ENCODE assay signal across 10 cellular contexts in the genomic region with DNA sequence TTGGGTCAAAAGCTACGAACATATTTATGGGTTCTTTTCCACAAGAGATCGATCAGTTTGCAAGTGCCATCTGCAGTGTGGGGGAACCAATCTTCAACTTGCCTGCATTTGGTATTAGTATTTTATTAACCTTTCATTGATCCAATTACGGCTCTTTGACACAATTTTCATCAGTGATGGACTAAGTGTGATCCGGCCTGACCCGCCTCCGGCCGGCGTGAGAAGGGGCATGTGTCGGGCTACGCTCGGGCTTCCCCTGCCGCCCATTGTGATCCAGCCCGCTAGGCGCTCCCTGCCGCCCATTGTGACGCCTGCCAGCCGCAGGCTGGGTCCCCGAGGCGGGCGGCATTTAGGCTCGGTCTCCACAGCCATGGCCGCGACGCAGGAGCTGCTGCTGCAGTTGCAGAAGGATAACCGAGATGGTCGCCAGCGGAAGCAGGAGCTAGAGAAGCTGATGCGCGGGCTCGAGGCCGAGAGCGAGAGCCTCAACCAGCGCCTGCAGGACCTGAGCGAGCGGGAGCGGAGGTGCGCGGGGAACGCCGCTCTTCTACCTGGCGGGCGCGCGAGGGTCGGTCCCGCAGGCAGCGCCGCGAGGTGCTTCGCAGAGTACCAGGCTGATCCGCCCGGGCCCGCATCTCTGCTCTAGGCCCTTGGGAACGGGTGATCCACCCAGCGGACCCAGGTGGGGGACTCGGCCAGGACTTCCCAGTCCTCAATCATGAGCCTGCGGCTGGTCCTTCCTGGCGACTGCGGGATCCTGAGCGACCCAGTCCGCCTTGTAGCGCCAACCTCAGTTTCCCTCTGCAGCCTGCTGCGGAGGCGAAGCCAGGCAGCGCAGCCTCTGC. TPM values are rescaled to one million over a fixed set of nuclear protein-coding genes. Genes with fewer than 3 reads are reported as not detected.
DNase-seq lines count a peak whose midpoint lies in the region; ATAC-seq, FAIRE-seq and TF ChIP-seq lines count a peak whose summit lies in the region.
"Not testable (repeated sequence)": the region's sequence is repeated elsewhere in the genome, so short reads cannot be mapped to it uniquely, and the experiment has no call there.
"Had no signal": no experiment of that assay in that cellular context is flagged by ENCODE, and none has a peak within 500 bp of the region (broad histone marks: within the 10 kb centered on the region; RNA-seq: fewer than 3 reads in every experiment).

A gene (plus strand): TSS at position 51 of the 845 bp plus-strand sequence. CDS start 179 bp downstream, at position 230.

- not testable (repeated sequence) for H3K36me3 Mint-ChIP-seq in astrocyte (ENCODE audit: low read depth, unreplicated experiment)

- not testable (repeated sequence) for H3K79me2 ChIP-seq in DND-41 (ENCODE audit: insufficient read depth, low read length); astrocyte (ENCODE audit: insufficient read depth, low read length)

- TF ChIP-seq EP300 in sigmoid colon (IDR thresholded peaks at IDR 0.05): not testable (repeated sequence)

- TF ChIP-seq CTCF in DND-41 (IDR thresholded peaks at IDR 0.05; ENCODE audit: borderline replicate concordance, extremely low read depth, low read length, poor library complexity, severe bottlenecking); HFF-Myc (IDR thresholded peaks at IDR 0.05; ENCODE audit: low read depth, low read length, missing control alignments); RWPE2 (IDR thresholded peaks at IDR 0.05; ENCODE audit: poor library complexity, severe bottlenecking); astrocyte (IDR thresholded peaks at IDR 0.05; ENCODE audit: insufficient read depth, low read depth, low read length); sigmoid colon (IDR thresholded peaks at IDR 0.05): not testable (repeated sequence)

- H3K27ac Mint-ChIP-seq in astrocyte (ENCODE audit: unreplicated experiment): not testable (repeated sequence)

- peak within 1 kb of the TSS; percentile 32; the same call in 1 of the 2 replicates for H3K9ac ChIP-seq in DND-41 (ENCODE audit: low read depth, low read length)
- H3K9ac ChIP-seq in astrocyte (ENCODE audit: low read length): not testable (repeated sequence)

- ATAC-seq in DND-41 (ENCODE audit: insufficient read depth, low read depth) (peak; percentile 35), GM19438 (IDR thresholded peaks at IDR 0.05; ENCODE audit: low read depth, unreplicated experiment) (peak; percentile 16), HG03159 (IDR thresholded peaks at IDR 0.05; ENCODE audit: unreplicated experiment) (peak; percentile 17), RWPE2 (ENCODE audit: low read depth) (peak; percentile 26), right cardiac atrium (peak; percentile 25 to 36)

- H4K20me1 ChIP-seq in DND-41 (ENCODE audit: insufficient read depth, low read length); astrocyte (ENCODE audit: insufficient read depth, low read length): not testable (repeated sequence)

- not testable (repeated sequence) for H3K36me3 ChIP-seq in DND-41 (ENCODE audit: insufficient read depth, low read length); RWPE2 (ENCODE audit: low read depth); astrocyte (ENCODE audit: insufficient read depth, low read length); sigmoid colon

- not testable (repeated sequence) for H3K9me3 ChIP-seq in DND-41 (ENCODE audit: insufficient read depth, low read length, severe bottlenecking); RWPE2 (ENCODE audit: severe bottlenecking); astrocyte (ENCODE audit: insufficient read depth, low read depth, low read length); right cardiac atrium (ENCODE audit: control insufficient read depth, low read length); sigmoid colon

- H3K27ac ChIP-seq in DND-41 (ENCODE audit: low read length); RWPE2 (ENCODE audit: poor library complexity, severe bottlenecking); astrocyte (ENCODE audit: low read depth, low read length); right cardiac atrium (ENCODE audit: low read length): not testable (repeated sequence)
- H3K27ac ChIP-seq in sigmoid colon: peak within 1 kb of the TSS in 1 of 4 donors; percentile 55

- not testable (repeated sequence) for H3K27me3 ChIP-seq in DND-41 (ENCODE audit: insufficient read depth, low read length, poor library complexity); RWPE2 (ENCODE audit: insufficient read depth, poor library complexity, severe bottlenecking); astrocyte (ENCODE audit: insufficient read depth, low read length); right cardiac atrium (ENCODE audit: control insufficient read depth, insufficient read depth); sigmoid colon

- WGBS in right cardiac atrium: no CpG with 5 or more reads among the region's 65 CpGs
- WGBS in sigmoid colon, 2 donors: no CpG with 5 or more reads among the region's 65 CpGs

- H3K9me3 Mint-ChIP-seq in astrocyte (ENCODE audit: unreplicated experiment): not testable (repeated sequence)

- H3K4me1 Mint-ChIP-seq in astrocyte (ENCODE audit: low read depth, unreplicated experiment): not testable (repeated sequence)

- FAIRE-seq in astrocyte (lab: Jason Lieb, UNC): not testable (repeated sequence)

- DNase-seq in DND-41; HFF-Myc (ENCODE audit: extremely low read depth, low read depth); RWPE2 (ENCODE audit: low spot score); astrocyte (ENCODE audit: low read depth); right cardiac atrium; sigmoid colon: not testable (repeated sequence)

- H2AFZ ChIP-seq in DND-41 (ENCODE audit: low read depth, low read length); astrocyte (ENCODE audit: low read depth, low read length): not testable (repeated sequence)

- H3K4me1 ChIP-seq in DND-41 (ENCODE audit: insufficient read depth, low read length); RWPE2 (ENCODE audit: insufficient read depth, poor library complexity, severe bottlenecking); astrocyte (ENCODE audit: insufficient read depth, low read length); right cardiac atrium (ENCODE audit: control insufficient read depth, insufficient read depth, low read length); sigmoid colon: not testable (repeated sequence)

- H3K4me2 ChIP-seq in DND-41 (ENCODE audit: insufficient read depth, low read length): peak within 1 kb of the TSS; percentile 52
- not testable (repeated sequence) for H3K4me2 ChIP-seq in astrocyte (ENCODE audit: low read length)

- peak within 1 kb of the TSS in 1 of 2 experiments; percentile 43; a peak in 2 of 4 replicates for H3K4me3 ChIP-seq in DND-41 (ENCODE audit: low read depth in 1 of 2, low read length in 2 of 2)
- H3K4me3 ChIP-seq in HFF-Myc (replicated peaks; ENCODE audit: low read depth, low read length): peak within 1 kb of the TSS; percentile 15; the same call in 1 of the 2 replicates
- peak within 1 kb of the TSS; percentile 4 for H3K4me3 ChIP-seq in RWPE2 (ENCODE audit: severe bottlenecking)
- not testable (repeated sequence) for H3K4me3 ChIP-seq in astrocyte (ENCODE audit: insufficient read depth, low read depth, low read length); right cardiac atrium (ENCODE audit: low read length)
- H3K4me3 ChIP-seq in sigmoid colon: peak within 1 kb of the TSS in 3 of 4 donors; percentile 18 to 41 (median 24)

- intact Hi-C loops in right cardiac atrium (cut with DNase I); sigmoid colon (cut with DNase I): not testable (repeated sequence)

- TF ChIP-seq POLR2A in sigmoid colon (IDR thresholded peaks at IDR 0.05): not testable (repeated sequence)

- H3K4me3 Mint-ChIP-seq in astrocyte (ENCODE audit: unreplicated experiment): peak within 1 kb of the TSS; percentile 76

- H3K27me3 Mint-ChIP-seq in astrocyte (ENCODE audit: low read depth, unreplicated experiment): not testable (repeated sequence)

RNA-seq across cellular contexts. Expression of the gene that starts here (rescaled TPM):
- total RNA-seq in astrocyte (2.8 and 3.1 TPM in 2 replicates), right cardiac atrium (1 to 10 TPM in 1 of 4 donors, under 1 TPM in 1, not detected in 2; 0.68 to 1.4 TPM), sigmoid colon (under 1 TPM in 2 of 4 donors, not detected in 2; 0.36 to 0.55 TPM)
- polyA plus RNA-seq in right cardiac atrium (0.27 TPM), sigmoid colon (1 to 10 TPM in 2 of 3 donors, under 1 TPM in 1; 0.69 to 6.6 (median 2.4) TPM)
- total RNA-seq: activated T-helper 1 cell treated with anti-CD3 and anti-CD28 coated beads, Interleukin-12 subunit alpha, Interleukin-12 subunit beta, Interleukin-2, Interleukin-4 antibody, amounts not matched to agents 30 ng/mL and 10 ng/mL and 1 ng/mL, durations not matched to agents 14 hours and 24 hours and 36 hours; lung microvascular endothelial cell had no signal
